17 cellular contexts compared by ENCODE assay signal in genomic region chr3:118890186-118890585, GRCh38.
A peak's percentile ranks its signal among the peaks of the same experiment; 100 is the strongest.
DNase-seq lines count a peak whose midpoint lies in the region; ATAC-seq and TF ChIP-seq lines count a peak whose summit lies in the region.
"Had no signal": no experiment of that assay in that cellular context is flagged by ENCODE, and none has a peak within 500 bp of the region (broad histone marks: within the 10 kb centered on the region; RNA-seq: fewer than 3 reads in every experiment).

No MANE protein-coding gene starts in this region.

- H3K9me3 Mint-ChIP-seq in neural crest cell = no peaks in the 10 kb centered on the region
- no peaks in the 10 kb centered on the region for H3K9me3 Mint-ChIP-seq in HFFc6
- H3K9me3 Mint-ChIP-seq: CD14-positive monocyte had no signal

- intact Hi-C loops in left cardiac atrium (cut with DNase I) = no loop called here

- DNase-seq in DMS79 treated with DMSO at 0.1 percent for 48 hours (lab: John Stamatoyannopoulos, UW) = peak; percentile 9
- DNase-seq in DMS79 (lab: John Stamatoyannopoulos, UW) = no peak
- peak; percentile 99 for DNase-seq in SK-MEL-5 (ENCODE audit: low read depth, low spot score)
- DNase-seq in epidermal melanocyte (ENCODE audit: insufficient read length, low spot score) = peak; percentile 73
- no peak for DNase-seq in neural crest cell (ENCODE audit: low read depth, low spot score)
- DNase-seq in HFFc6 = no peak
- DNase-seq in left cardiac atrium = no peak
- DNase-seq in SKM-1 treated with dmso at 0.1 percent for 144 hours (lab: John Stamatoyannopoulos, UW; ENCODE audit: unreplicated experiment) = no peak
- DNase-seq: ACHN; AML-193; BE2C; Caco-2; CD4-positive, alpha-beta memory T cell; DMS153; GF-D8; GOT3 had no signal

- in situ Hi-C loops in SK-MEL-5 (cut with HindIII; ENCODE audit: low pct_unique_long_range_greater_than_20kb, low sequenced_read_pairs) = no loop called here

- H3K36me3 Mint-ChIP-seq in neural crest cell (ENCODE audit: low read depth) (no peaks in the 10 kb centered on the region), HFFc6 (ENCODE audit: low read depth) (no peaks in the 10 kb centered on the region)
- H3K36me3 Mint-ChIP-seq: CD14-positive monocyte; CD4-positive, alpha-beta memory T cell had no signal

- no peak overlapping the region for H3K4me3 Mint-ChIP-seq in neural crest cell
- H3K4me3 Mint-ChIP-seq in HFFc6 = no peak overlapping the region
- H3K4me3 Mint-ChIP-seq: CD14-positive monocyte; CD4-positive, alpha-beta memory T cell had no signal

- no peaks in the 10 kb centered on the region for H3K27me3 Mint-ChIP-seq in neural crest cell (ENCODE audit: low read depth)
- peaks cover 14% of the 10 kb centered on the region for H3K27me3 Mint-ChIP-seq in HFFc6 (ENCODE audit: insufficient read depth)

- H3K27ac Mint-ChIP-seq in neural crest cell (ENCODE audit: unreplicated experiment) = peak overlapping the region; percentile 37
- H3K27ac Mint-ChIP-seq in HFFc6 = no peak overlapping the region
- H3K27ac Mint-ChIP-seq: CD14-positive monocyte had no signal

- no peak for ATAC-seq in left cardiac atrium

- H3K4me1 Mint-ChIP-seq in neural crest cell (peaks cover 30% of the 10 kb centered on the region), HFFc6 (ENCODE audit: low read depth) (no peaks in the 10 kb centered on the region)
- H3K4me1 Mint-ChIP-seq: CD14-positive monocyte; CD4-positive, alpha-beta memory T cell had no signal

- no peak for TF ChIP-seq CTCF in neural crest cell (conservative IDR thresholded peaks at IDR 0.05)
- TF ChIP-seq CTCF in HFFc6 (IDR thresholded peaks at IDR 0.05) = no peak

Comparison
In these comparisons a context has a peak if more than half of its experiments do, and no peak if none do; other contexts are left out.
1. DNase-seq: peak in DMS79 treated with DMSO at 0.1 percent for 48 hours (single experiment), SK-MEL-5 (single experiment) and epidermal melanocyte (single experiment); none in DMS79 (single experiment), neural crest cell (single experiment), HFFc6 (single experiment), left cardiac atrium (single experiment) and SKM-1 treated with dmso at 0.1 percent for 144 hours (single experiment).